ENCODE assay signal across 10 cellular contexts in the genomic region with DNA sequence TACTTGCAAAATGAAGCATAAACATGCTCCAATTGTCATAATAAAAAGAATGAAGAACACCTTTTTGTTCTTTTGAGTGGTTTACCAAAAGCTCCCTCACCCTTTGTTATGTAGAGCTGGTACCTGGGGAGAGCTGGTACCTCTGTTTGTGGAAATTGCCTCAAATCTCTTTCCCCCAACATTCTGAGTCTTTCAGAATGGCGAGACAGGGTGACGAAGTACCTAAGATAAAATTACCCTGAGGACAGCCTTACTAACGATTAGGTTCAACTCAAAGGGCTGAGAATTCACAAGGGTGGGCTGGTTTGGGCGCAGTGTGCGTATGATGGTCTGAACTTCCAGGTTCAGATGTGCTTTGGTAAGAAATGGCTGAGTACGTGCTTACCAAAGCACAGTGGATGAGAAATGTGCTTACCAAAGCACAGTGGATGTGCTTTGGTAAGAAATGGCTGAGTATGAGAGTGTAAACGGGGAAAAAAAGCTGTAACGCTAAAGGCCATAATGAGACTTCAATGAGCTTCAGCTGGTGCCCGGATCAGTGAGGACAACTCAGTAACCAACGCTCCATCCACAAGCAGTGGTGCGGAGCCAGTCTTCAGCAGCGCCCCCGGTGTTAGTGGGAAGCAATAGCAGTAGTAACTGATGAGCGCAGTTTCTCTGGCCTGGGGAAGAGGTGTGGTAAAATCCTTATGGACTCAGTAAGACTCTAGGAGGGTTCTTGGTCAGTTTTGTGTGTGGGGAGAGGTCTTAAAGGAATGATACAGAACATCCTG.
A peak's percentile ranks its signal among the peaks of the same experiment; 100 is the strongest.
DNase-seq lines count a peak whose midpoint lies in the region; ATAC-seq and TF ChIP-seq lines count a peak whose summit lies in the region.
"Had no signal": no experiment of that assay in that cellular context is flagged by ENCODE, and none has a peak within 500 bp of the region (broad histone marks: within the 10 kb centered on the region; RNA-seq: fewer than 3 reads in every experiment).

No MANE protein-coding gene starts in this region.

- no peaks in the 10 kb centered on the region for H3K9me3 Mint-ChIP-seq in osteocyte (ENCODE audit: unreplicated experiment)

- DNase-seq in NCI-H82 (lab: John Stamatoyannopoulos, UW), result peak; percentile 30
- DNase-seq in NCI-H82 treated with DMSO at 0.1 percent for 48 hours (lab: John Stamatoyannopoulos, UW; ENCODE audit: unreplicated experiment), result no peak
- no peak for DNase-seq in astrocyte of the spinal cord (ENCODE audit: low read depth, low spot score)
- DNase-seq in osteocyte (ENCODE audit: extremely low spot score, unreplicated experiment), result no peak
- no peak for DNase-seq in NCI-H2029 (lab: John Stamatoyannopoulos, UW)
- no peak for DNase-seq in coronary artery (ENCODE audit: low spot score)
- DNase-seq in NCI-H510A (lab: John Stamatoyannopoulos, UW), result no peak
- DNase-seq: activated T-cell treated with anti-CD3 and anti-CD28 coated beads, Interleukin-2, amount 50 U/mL, for 1 hour had no signal

- in situ Hi-C loops in astrocyte of the spinal cord (cut with HindIII; ENCODE audit: low sequenced_read_pairs), result no loop called here

- no peak overlapping the region for H3K4me3 ChIP-seq in astrocyte of the spinal cord (ENCODE audit: low read depth, low read length)
- H3K4me3 ChIP-seq in coronary artery, result no peak overlapping the region
- H3K4me3 ChIP-seq: BLaER1 had no signal

- H3K27ac Mint-ChIP-seq in osteocyte (ENCODE audit: unreplicated experiment), result no peak overlapping the region

- H3K27ac ChIP-seq in coronary artery, result no peak overlapping the region
- H3K27ac ChIP-seq: BLaER1 had no signal

- H3K36me3 Mint-ChIP-seq in osteocyte (ENCODE audit: unreplicated experiment), result no peaks in the 10 kb centered on the region

- H3K4me3 Mint-ChIP-seq in osteocyte (ENCODE audit: unreplicated experiment), result no peak overlapping the region

- ATAC-seq in HG02852 (IDR thresholded peaks at IDR 0.05; ENCODE audit: unreplicated experiment), result peak; percentile 47

- H3K4me1 Mint-ChIP-seq in osteocyte (ENCODE audit: unreplicated experiment), result peaks cover 2% of the 10 kb centered on the region

- TF ChIP-seq CTCF in astrocyte of the spinal cord (IDR thresholded peaks at IDR 0.05; ENCODE audit: low read depth, low read length), result peak; percentile 29
- peak; percentile 34 for TF ChIP-seq CTCF in osteocyte (IDR thresholded peaks at IDR 0.05)
- no peak for TF ChIP-seq CTCF in coronary artery (IDR thresholded peaks at IDR 0.05)

- H3K27me3 Mint-ChIP-seq in osteocyte (ENCODE audit: unreplicated experiment), result no peaks in the 10 kb centered on the region
